In the genomic region with DNA sequence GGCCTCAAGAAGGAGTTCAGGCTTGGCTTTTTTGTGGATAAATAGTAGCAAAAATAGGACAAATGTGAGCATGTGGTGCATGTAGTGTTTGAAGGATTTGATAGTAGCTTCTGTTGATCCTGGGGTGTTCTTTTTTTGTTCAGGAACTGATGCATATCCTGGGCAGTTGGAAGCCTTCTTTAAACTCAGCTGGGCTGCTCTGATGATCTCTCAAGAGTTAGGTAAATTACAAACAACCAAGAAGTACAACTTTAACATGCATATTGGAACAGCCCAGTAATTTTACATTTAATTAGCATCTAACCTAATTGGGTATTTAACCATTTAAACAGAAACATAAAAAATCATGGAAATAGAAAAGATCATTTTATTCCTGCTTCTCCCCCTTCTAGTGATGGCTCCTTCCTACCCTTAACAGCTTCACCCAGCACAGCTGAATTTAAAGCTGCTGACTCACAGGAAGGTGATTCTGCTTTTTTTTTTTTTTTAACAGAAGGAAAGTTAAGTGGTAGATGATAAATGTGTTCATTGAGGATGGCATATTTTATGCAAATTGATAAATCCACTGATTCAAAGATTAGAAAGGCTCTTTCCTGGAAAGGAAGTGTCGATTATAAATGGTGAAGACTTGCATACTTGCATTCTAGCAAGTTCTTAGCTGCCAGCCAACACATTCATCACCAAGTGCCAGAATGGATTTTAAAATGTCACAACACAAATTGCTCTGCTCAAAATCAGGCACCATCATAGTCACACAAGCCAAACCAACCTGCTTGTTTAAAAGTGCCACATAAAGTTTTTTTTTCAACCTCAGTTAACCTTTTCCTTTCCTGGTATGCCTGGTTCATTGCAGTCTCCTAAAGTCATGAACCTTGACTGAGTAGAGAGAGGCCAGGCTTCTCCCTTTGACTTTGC, we compare ENCODE assay signal across 9 cellular contexts. TPM values are rescaled to one million over a fixed set of nuclear protein-coding genes. Genes with fewer than 3 reads are reported as not detected.
DNase-seq lines count a peak whose midpoint lies in the region; ATAC-seq and TF ChIP-seq lines count a peak whose summit lies in the region.
"Had no signal": no experiment of that assay in that cellular context is flagged by ENCODE, and none has a peak within 500 bp of the region (broad histone marks: within the 10 kb centered on the region; RNA-seq: fewer than 3 reads in every experiment).

No MANE protein-coding gene starts in this region.

- no peak overlapping the region for H3K27ac ChIP-seq in H9 (ENCODE audit: insufficient read length, low read depth, low read length)

- no peak overlapping the region for H3K9ac ChIP-seq in H9 (ENCODE audit: extremely low read depth, insufficient read length, low read length)

- H3K9me3 Mint-ChIP-seq in H9: no peaks in the 10 kb centered on the region

- H3K4me1 ChIP-seq in H9 (ENCODE audit: insufficient read depth, low read length): peaks cover 4% of the 10 kb centered on the region; the same call in 1 of the 2 replicates

- H2BK12ac ChIP-seq in H9 (ENCODE audit: insufficient read length, low read depth, low read length): no peak overlapping the region

- H4K91ac ChIP-seq in H9 (ENCODE audit: insufficient read length, low read depth, low read length): no peak overlapping the region

- no peak overlapping the region for H3K4me3 ChIP-seq in astrocyte of the spinal cord (ENCODE audit: low read depth, low read length)

- no peak overlapping the region for H2AFZ ChIP-seq in H9 (ENCODE audit: low read length)

- H3T11ph ChIP-seq in H9 (ENCODE audit: low read length): no peak overlapping the region

- no peaks in the 10 kb centered on the region for H4K20me1 ChIP-seq in H9 (ENCODE audit: control insufficient read depth, insufficient read depth, insufficient read length)

- H2BK20ac ChIP-seq in H9 (ENCODE audit: low read depth, low read length, poor library complexity, severe bottlenecking): no peak overlapping the region

- no peak overlapping the region for H3K23ac ChIP-seq in H9 (ENCODE audit: insufficient read length, low read depth, low read length)

- WGBS in H9 (ENCODE audit: extremely low coverage, insufficient read length, low lambda C conversion rate): no CpG with 5 or more reads among the region's 1 CpG

- no peak for TF ChIP-seq CTCF in astrocyte of the spinal cord (IDR thresholded peaks at IDR 0.05; ENCODE audit: low read depth, low read length)
- no peak for TF ChIP-seq CTCF in GM13976 (IDR thresholded peaks at IDR 0.05; ENCODE audit: borderline replicate concordance, control extremely low read depth, extremely low read depth, insufficient read depth, missing control alignments)
- no peak for TF ChIP-seq CTCF in H9 (conservative IDR thresholded peaks at IDR 0.05)

- no peaks in the 10 kb centered on the region for H3K27me3 Mint-ChIP-seq in H9 (ENCODE audit: low read depth)

- no peak overlapping the region for H3K14ac ChIP-seq in H9 (ENCODE audit: insufficient read depth, low read length)

- H2BK15ac ChIP-seq in H9 (ENCODE audit: low read depth, low read length): no peak overlapping the region

- no peak overlapping the region for H2BK120ac ChIP-seq in H9 (ENCODE audit: low read depth, low read length, poor library complexity, severe bottlenecking)

- H3K56ac ChIP-seq in H9 (ENCODE audit: insufficient read length, low read depth, low read length): no peak overlapping the region

- H4K5ac ChIP-seq in H9 (ENCODE audit: insufficient read length, low read depth, low read length): no peak overlapping the region

- no peak overlapping the region for H3K4me2 ChIP-seq in H9 (ENCODE audit: insufficient read depth, insufficient read length, low read length)

- H3K23me2 ChIP-seq in H9 (ENCODE audit: insufficient read length, low read depth, low read length, poor library complexity, severe bottlenecking): no peaks in the 10 kb centered on the region

- H3K18ac ChIP-seq in H9 (ENCODE audit: insufficient read length, low read depth, low read length): no peak overlapping the region

- no peak overlapping the region for H2AK5ac ChIP-seq in H9 (ENCODE audit: insufficient read length, low read length)

- peaks cover 11 to 24% (median 12%) of the 10 kb centered on the region in 3 experiments; a peak in 6 of 7 replicates for H3K36me3 Mint-ChIP-seq in H9 (ENCODE audit: insufficient read depth in 1 of 3, low read depth in 3 of 3)

- DNase-seq in G401 (ENCODE audit: low spot score): peak; percentile 75
- peak; percentile 82 for DNase-seq in M059J (ENCODE audit: low read depth)
- DNase-seq in astrocyte of the spinal cord (ENCODE audit: low read depth, low spot score): peak; percentile 74
- peak; percentile 35 for DNase-seq in myocyte (ENCODE audit: low read depth)
- no peak for DNase-seq in dedifferentiated amniotic fluid mesenchymal stem cell (ENCODE audit: extremely low spot score)
- DNase-seq in GM13976 (ENCODE audit: low spot score): no peak
- DNase-seq in H9: no peak
- DNase-seq: activated CD4-positive, alpha-beta T cell treated with anti-CD3 and anti-CD28 coated beads, Interleukin-2, amount 50 U/mL, for 4 hours had no signal

- peaks cover 3% of the 10 kb centered on the region for H3K79me1 ChIP-seq in H9 (ENCODE audit: insufficient read depth, low read depth, low read length, poor library complexity, severe bottlenecking)

- H2BK5ac ChIP-seq in H9 (ENCODE audit: insufficient read length, low read length): no peak overlapping the region

- H3K4me1 Mint-ChIP-seq in H9: peaks cover 17 to 23% of the 10 kb centered on the region in 2 experiments

- no peak overlapping the region for H3K4ac ChIP-seq in H9 (ENCODE audit: low read depth, low read length)

- H3K27me3 ChIP-seq in H9 (ENCODE audit: insufficient read depth, low read length): no peaks in the 10 kb centered on the region

- ATAC-seq in HG02870 (IDR thresholded peaks at IDR 0.05; ENCODE audit: unreplicated experiment): no peak

- in situ Hi-C loops in G401 (cut with HindIII; ENCODE audit: low sequenced_read_pairs): no loop called here
- in situ Hi-C loops in astrocyte of the spinal cord (cut with HindIII; ENCODE audit: low sequenced_read_pairs): no loop called here
- in situ Hi-C loops in GM13976 (cut with MboI; ENCODE audit: low sequenced_read_pairs, unreplicated experiment): no loop called here

- no peak overlapping the region for H4K8ac ChIP-seq in H9 (replicated peaks; ENCODE audit: insufficient read length, low read depth, low read length)

- H3K27ac Mint-ChIP-seq in H9: peak overlapping the region in 1 of 3 experiments; percentile 16; a peak in 2 of 7 replicates

- H3K9me3 ChIP-seq in H9 (ENCODE audit: control insufficient read depth, low read depth, low read length): no peaks in the 10 kb centered on the region

- no peaks in the 10 kb centered on the region for H3K79me2 ChIP-seq in H9 (ENCODE audit: insufficient read depth, low read length)

- H3K4me3 Mint-ChIP-seq in H9: no peak overlapping the region; a peak in 1 of 5 replicates

RNA-seq across cellular contexts. Expression of gene SLC35G2, which starts 20.0 kb away (rescaled TPM):
- 6.7 and 13.6 TPM in 2 replicates for total RNA-seq in G401 (2014; rRNA removed; shearing (Covaris generic))
- total RNA-seq in M059J (2014; rRNA removed; shearing (Covaris generic)): 54.6 and 62.8 TPM in 2 replicates
- total RNA-seq in myocyte: 13.7 and 14.3 TPM in 2 replicates
- 8.9 TPM for polyA plus RNA-seq in myocyte (2012)
- 5.4 and 6.6 TPM in 2 replicates for total RNA-seq in H9 (2021)

RNA-seq across cellular contexts. Expression of gene NCK1, which starts 23.1 kb away (rescaled TPM):
- total RNA-seq in G401 (2014; rRNA removed; shearing (Covaris generic)): 24.5 and 39.8 TPM in 2 replicates
- 75.3 and 77.8 TPM in 2 replicates for total RNA-seq in M059J (2014; rRNA removed; shearing (Covaris generic))
- total RNA-seq in myocyte (25.8 and 39.1 TPM in 2 replicates), H9 (2021) (26.4 and 27.5 TPM in 2 replicates)
- 16.5 TPM for polyA plus RNA-seq in myocyte (2012)

Comparison
In these comparisons a context has a peak if more than half of its experiments do, and no peak if none do; other contexts are left out.
1. DNase-seq: peak in G401 (single experiment), M059J (single experiment), astrocyte of the spinal cord (single experiment) and myocyte (single experiment); none in dedifferentiated amniotic fluid mesenchymal stem cell (single experiment), GM13976 (single experiment) and H9 (single experiment).